Comparison of ENCODE assay signal across 14 cellular contexts in the genomic region with DNA sequence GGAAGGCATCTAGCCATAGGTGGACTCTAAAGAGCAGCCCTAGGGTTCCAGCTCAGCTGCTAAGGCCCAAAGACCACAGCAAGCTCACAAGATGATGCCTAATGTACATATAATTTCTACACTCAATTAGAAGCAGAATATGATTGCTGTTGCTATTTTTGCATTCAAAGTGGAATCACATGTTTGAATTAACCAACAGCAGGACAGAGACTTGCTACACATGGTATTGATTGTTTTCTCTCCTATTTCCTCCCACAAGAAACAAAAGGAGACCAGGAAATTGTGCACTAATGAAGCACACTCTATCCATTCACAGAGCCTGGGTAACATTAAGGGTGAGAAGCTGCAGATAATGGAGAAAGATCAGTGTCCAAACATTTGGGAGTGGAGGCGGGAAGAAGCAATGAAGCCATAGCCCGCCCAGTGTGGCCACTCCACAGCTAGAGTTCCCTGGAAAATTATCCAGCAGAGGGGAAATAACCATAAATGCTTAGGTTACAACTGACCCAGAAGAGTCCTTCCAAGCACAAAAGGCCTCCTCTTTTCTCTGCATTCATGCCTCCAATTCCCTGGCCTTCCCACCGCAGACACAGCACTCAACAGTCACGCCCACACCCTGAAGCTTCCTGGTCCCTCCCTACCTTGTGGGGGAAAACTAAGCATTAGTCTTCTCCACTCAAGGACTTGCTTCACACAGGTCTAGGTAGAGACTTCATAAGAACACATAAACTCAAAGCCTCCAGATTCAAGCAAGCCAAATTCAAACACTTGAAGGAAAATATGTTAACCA. TPM values are rescaled to one million over a fixed set of nuclear protein-coding genes. Genes with fewer than 3 reads are reported as not detected.
DNase-seq lines count a peak whose midpoint lies in the region; ATAC-seq and TF ChIP-seq lines count a peak whose summit lies in the region.
"Had no signal": no experiment of that assay in that cellular context is flagged by ENCODE, and none has a peak within 500 bp of the region (broad histone marks: within the 10 kb centered on the region; RNA-seq: fewer than 3 reads in every experiment).

No MANE protein-coding gene starts in this region.

- no peaks in the 10 kb centered on the region for H3K36me3 ChIP-seq in esophagus muscularis mucosa

- no peaks in the 10 kb centered on the region for H3K27me3 ChIP-seq in esophagus muscularis mucosa
- H3K27me3 ChIP-seq: dorsolateral prefrontal cortex had no signal

- 93% methylated on average over 4 of the region's 4 CpGs for WGBS in esophagus muscularis mucosa

- H3K4me1 ChIP-seq in esophagus muscularis mucosa: peaks cover 50 to 98% (median 97%) of the 10 kb centered on the region in 4 donors

- H3K27me3 Mint-ChIP-seq in neural crest cell (ENCODE audit: low read depth): no peaks in the 10 kb centered on the region

- H3K4me3 ChIP-seq in AG10803 (ENCODE audit: low read length): no peak overlapping the region
- no peak overlapping the region for H3K4me3 ChIP-seq in esophagus muscularis mucosa
- H3K4me3 ChIP-seq: K562 had no signal

- peaks cover 86% of the 10 kb centered on the region for H3K4me1 Mint-ChIP-seq in neural crest cell

- peaks cover 3% of the 10 kb centered on the region for H3K9me3 Mint-ChIP-seq in neural crest cell
- H3K9me3 Mint-ChIP-seq: activated naive CD4-positive, alpha-beta T cell treated with anti-CD3 and anti-CD28 coated beads for 36 hours had no signal

- intact Hi-C loops in esophagus muscularis mucosa (cut with DNase I) (no loop called here), posterior vena cava (cut with DNase I) (loop anchor here (5.0 to 10.0 kb wide), 3 partner anchors 65 to 115 kb away; no protein-coding TSS in a partner anchor)

- H3K36me3 Mint-ChIP-seq in neural crest cell (ENCODE audit: low read depth): peaks cover 16% of the 10 kb centered on the region

- ATAC-seq in HG02938 (IDR thresholded peaks at IDR 0.05; ENCODE audit: unreplicated experiment) (no peak), HG03442 (IDR thresholded peaks at IDR 0.05; ENCODE audit: unreplicated experiment) (no peak)
- ATAC-seq: K562 had no signal

- DNase-seq in AG10803 (ENCODE audit: low read depth): peak; percentile 51
- peak; percentile 32 for DNase-seq in NCI-H2081 treated with DMSO at 0.1 percent for 48 hours (lab: John Stamatoyannopoulos, UW)
- no peak for DNase-seq in esophagus muscularis mucosa (ENCODE audit: extremely low spot score)
- no peak for DNase-seq in neural crest cell (ENCODE audit: low read depth, low spot score)
- no peak for DNase-seq in posterior vena cava (ENCODE audit: low spot score)
- no peak for DNase-seq in COLO668 (lab: John Stamatoyannopoulos, UW; ENCODE audit: unreplicated experiment)
- DNase-seq: activated CD4-positive, alpha-beta T cell treated with anti-CD3 and anti-CD28 coated beads for 4 hours; activated naive CD4-positive, alpha-beta T cell treated with anti-CD3 and anti-CD28 coated beads for 36 hours; dorsolateral prefrontal cortex; hypothalamus; NCI-H510A had no signal

- peak overlapping the region; percentile 76 for H3K27ac Mint-ChIP-seq in neural crest cell (ENCODE audit: unreplicated experiment)
- H3K27ac Mint-ChIP-seq: activated naive CD4-positive, alpha-beta T cell treated with anti-CD3 and anti-CD28 coated beads for 36 hours had no signal

- H3K4me3 Mint-ChIP-seq in neural crest cell: peak overlapping the region; percentile 39
- H3K4me3 Mint-ChIP-seq: activated naive CD4-positive, alpha-beta T cell treated with anti-CD3 and anti-CD28 coated beads for 36 hours had no signal

- TF ChIP-seq CTCF in AG10803 (conservative IDR thresholded peaks at IDR 0.05; ENCODE audit: low read length) (no peak), esophagus muscularis mucosa (IDR thresholded peaks at IDR 0.05) (no peak), neural crest cell (conservative IDR thresholded peaks at IDR 0.05) (no peak)

- H3K9me3 ChIP-seq in esophagus muscularis mucosa: no peaks in the 10 kb centered on the region

- H3K27ac ChIP-seq in esophagus muscularis mucosa (replicated peaks in 1 of 4): peak overlapping the region in 3 of 4 donors; percentile 43 to 99 (median 98)

- no peak for TF ChIP-seq POLR2A in esophagus muscularis mucosa (IDR thresholded peaks at IDR 0.05; ENCODE audit: low read depth)

- no peak for TF ChIP-seq EP300 in esophagus muscularis mucosa (IDR thresholded peaks at IDR 0.05)

RNA-seq across cellular contexts. Expression of a gene that starts 7.5 kb away (rescaled TPM):
- total RNA-seq in esophagus muscularis mucosa: 100 to 1,000 TPM; 140 to 268 (median 194) TPM
- 318 and 322 TPM in 2 replicates for total RNA-seq in neural crest cell
- total RNA-seq in posterior vena cava: 100 to 1,000 TPM; 385 to 542 TPM

Comparison
In these comparisons a context has a peak if more than half of its experiments do, and no peak if none do; other contexts are left out.
1. DNase-seq: peak in AG10803 (single experiment) and NCI-H2081 treated with DMSO at 0.1 percent for 48 hours (single experiment); none in esophagus muscularis mucosa (single experiment), neural crest cell (single experiment), posterior vena cava (single experiment) and COLO668 (single experiment).